ENCODE assay signal across 18 cellular contexts in the genomic region with DNA sequence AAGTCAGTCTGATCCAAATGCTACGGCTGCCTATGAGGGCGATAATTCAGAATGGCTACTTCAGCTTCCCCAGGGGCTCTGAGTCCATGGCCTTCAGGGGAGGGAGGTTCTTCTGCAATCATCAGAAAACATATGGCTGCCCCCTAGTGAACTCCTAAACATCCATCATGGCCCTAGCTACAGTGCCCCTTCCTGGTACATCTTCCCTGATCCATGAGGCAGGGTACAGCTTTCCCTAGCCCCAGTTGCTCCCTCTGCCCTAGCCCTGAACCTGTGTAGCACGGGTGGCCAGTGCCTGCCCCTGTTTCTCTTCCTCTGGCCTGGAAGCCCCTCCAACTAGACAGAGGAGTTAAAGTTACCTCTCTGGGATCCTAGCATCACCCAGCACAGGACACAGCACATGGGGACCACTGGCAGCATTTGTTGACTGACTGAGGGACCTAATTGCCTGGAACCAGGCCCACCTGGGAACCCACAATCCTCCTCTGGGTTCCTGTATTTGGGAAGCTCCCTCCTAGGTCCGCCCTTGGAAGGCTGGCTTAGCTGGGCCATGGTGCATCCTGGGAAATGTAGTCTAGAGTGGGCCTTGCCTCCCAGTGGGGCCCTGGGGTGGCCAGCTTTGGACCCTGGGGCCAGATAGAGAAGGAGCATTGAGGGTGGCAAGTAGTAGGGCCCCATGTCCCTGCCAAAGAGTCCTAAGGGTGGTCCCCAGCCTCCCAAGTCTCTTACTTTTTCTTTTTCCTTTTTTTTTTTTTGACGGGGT. TPM values are rescaled to one million over a fixed set of nuclear protein-coding genes. Genes with fewer than 3 reads are reported as not detected.
DNase-seq lines count a peak whose midpoint lies in the region; ATAC-seq, FAIRE-seq and TF ChIP-seq lines count a peak whose summit lies in the region.
"Had no signal": no experiment of that assay in that cellular context is flagged by ENCODE, and none has a peak within 500 bp of the region (broad histone marks: within the 10 kb centered on the region; RNA-seq: fewer than 3 reads in every experiment).

No MANE protein-coding gene starts in this region.

- no peak overlapping the region for H3K9ac ChIP-seq in endodermal cell (ENCODE audit: extremely low read depth, low read length, poor library complexity, severe bottlenecking)

- peak overlapping the region; percentile 25 for H3K27ac Mint-ChIP-seq in activated CD4-positive, alpha-beta T cell treated with anti-CD3 and anti-CD28 coated beads for 36 hours
- peak overlapping the region; percentile 4 for H3K27ac Mint-ChIP-seq in endodermal cell
- H3K27ac Mint-ChIP-seq in immature natural killer cell, result no peak overlapping the region

- H3K27me3 ChIP-seq in endodermal cell (ENCODE audit: control insufficient read depth, insufficient read depth, low read length, poor library complexity, severe bottlenecking), result peaks cover 19% of the 10 kb centered on the region
- H3K27me3 ChIP-seq in MG63, result no peaks in the 10 kb centered on the region; the same call in 1 of the 2 replicates

- intact Hi-C loops in activated CD4-positive, alpha-beta T cell treated with anti-CD3 and anti-CD28 coated beads for 36 hours (cut with DNase I, micrococcal nuclease), result loop anchor here (2.0 to 5.0 kb wide), 2 partner anchors 60 to 215 kb away; a partner anchor contains a TSS

- no peak overlapping the region for H3K27ac ChIP-seq in endodermal cell (ENCODE audit: low read depth, low read length)
- H3K27ac ChIP-seq: body of pancreas had no signal

- no peak for ATAC-seq in activated CD4-positive, alpha-beta T cell treated with anti-CD3 and anti-CD28 coated beads for 36 hours
- ATAC-seq: body of pancreas had no signal

- WGBS in endodermal cell (ENCODE audit: insufficient coverage in 1 of 2, insufficient read length in 1 of 2), 2 experiments, result 88 to 97% methylated on average over 2 to 5 of the region's 5 CpGs

- H3K27me3 Mint-ChIP-seq in activated CD4-positive, alpha-beta T cell treated with anti-CD3 and anti-CD28 coated beads for 36 hours, result peaks cover 36% of the 10 kb centered on the region
- H3K27me3 Mint-ChIP-seq in endodermal cell (ENCODE audit: insufficient read depth), result peaks cover 20% of the 10 kb centered on the region
- H3K27me3 Mint-ChIP-seq in immature natural killer cell (ENCODE audit: low read depth in 3 of 3), result peaks cover 7 to 16% (median 13%) of the 10 kb centered on the region in 3 donors

- no peak for DNase-seq in activated CD4-positive, alpha-beta T cell treated with anti-CD3 and anti-CD28 coated beads for 36 hours
- DNase-seq in activated CD4-positive, alpha-beta T cell treated with anti-CD3 and anti-CD28 coated beads for 48 hours, result no peak
- DNase-seq in NCI-H226 (peak; percentile 44), endodermal cell (peak; percentile 82), urothelium cell line (ENCODE audit: low spot score) (peak; percentile 50), immature natural killer cell (no peak), MG63 (no peak)
- no peak for DNase-seq in stimulated activated CD4-positive, alpha-beta T cell treated with anti-CD3 and anti-CD28 coated beads, Interleukin-2, amount 100 ng/mL, for 24 hours
- DNase-seq: body of pancreas; Caco-2; effector CD8-positive, alpha-beta T cell; NCI-H1105 treated with DMSO at 0.1 percent for 48 hours; NCI-H510A treated with DMSO at 0.1 percent for 48 hours; spleen had no signal

- no peaks in the 10 kb centered on the region for H3K9me3 ChIP-seq in endodermal cell (ENCODE audit: control insufficient read depth, low read length)
- no peaks in the 10 kb centered on the region for H3K9me3 ChIP-seq in MG63
- H3K9me3 ChIP-seq: body of pancreas, Caco-2, spleen had no signal

- peaks cover 12% of the 10 kb centered on the region for H3K4me1 Mint-ChIP-seq in activated CD4-positive, alpha-beta T cell treated with anti-CD3 and anti-CD28 coated beads for 36 hours
- peaks cover 12% of the 10 kb centered on the region for H3K4me1 Mint-ChIP-seq in endodermal cell
- H3K4me1 Mint-ChIP-seq in immature natural killer cell, result peaks cover 4 to 7% of the 10 kb centered on the region in 2 donors

- TF ChIP-seq CTCF in endodermal cell (conservative IDR thresholded peaks at IDR 0.05), result no peak

- H3K36me3 ChIP-seq in endodermal cell (ENCODE audit: control insufficient read depth, insufficient read depth, low read length), result no peaks in the 10 kb centered on the region
- H3K36me3 ChIP-seq in MG63, result no peaks in the 10 kb centered on the region
- H3K36me3 ChIP-seq: spleen had no signal

- peaks cover 6% of the 10 kb centered on the region for H3K4me1 ChIP-seq in endodermal cell (ENCODE audit: control insufficient read depth, insufficient read depth, low read length)

- no peak overlapping the region for H3K4me3 Mint-ChIP-seq in activated CD4-positive, alpha-beta T cell treated with anti-CD3 and anti-CD28 coated beads for 36 hours
- H3K4me3 Mint-ChIP-seq in endodermal cell (no peak overlapping the region), immature natural killer cell (no peak overlapping the region)

- POLR2A ChIA-PET in activated CD4-positive, alpha-beta T cell treated with anti-CD3 and anti-CD28 coated beads for 36 hours (lab: Charles Lee), result no interaction called here

- no peak for FAIRE-seq in urothelium cell line (lab: Jason Lieb, UNC)
- FAIRE-seq: keratinocyte had no signal

- no peaks in the 10 kb centered on the region for H3K36me3 Mint-ChIP-seq in activated CD4-positive, alpha-beta T cell treated with anti-CD3 and anti-CD28 coated beads for 36 hours (ENCODE audit: low read depth)
- no peaks in the 10 kb centered on the region for H3K36me3 Mint-ChIP-seq in endodermal cell (ENCODE audit: low read depth)
- no peaks in the 10 kb centered on the region for H3K36me3 Mint-ChIP-seq in immature natural killer cell

- no peaks in the 10 kb centered on the region for H3K9me3 Mint-ChIP-seq in activated CD4-positive, alpha-beta T cell treated with anti-CD3 and anti-CD28 coated beads for 36 hours (ENCODE audit: low read depth)
- H3K9me3 Mint-ChIP-seq in endodermal cell, result no peaks in the 10 kb centered on the region
- no peaks in the 10 kb centered on the region for H3K9me3 Mint-ChIP-seq in immature natural killer cell

- H3K4me3 ChIP-seq in endodermal cell (ENCODE audit: low read length), result no peak overlapping the region
- no peak overlapping the region for H3K4me3 ChIP-seq in MG63
- H3K4me3 ChIP-seq: body of pancreas, spleen had no signal

- CTCF ChIA-PET in activated CD4-positive, alpha-beta T cell treated with anti-CD3 and anti-CD28 coated beads for 36 hours (lab: Charles Lee), result interaction anchor here (0.6 to 2.6 kb wide), 10 partner anchors 9 to 100 kb away, joined by 3 to 18 read pairs (median 4); no protein-coding TSS in a partner anchor

RNA-seq across cellular contexts. Expression of a gene that starts 17.7 kb away (rescaled TPM):
- total RNA-seq in activated CD4-positive, alpha-beta T cell treated with anti-CD3 and anti-CD28 coated beads for 36 hours, result not detected
- 10 to 100 TPM; 28.9 to 67.8 TPM for total RNA-seq in endodermal cell
- 26.9 TPM for polyA plus RNA-seq in endodermal cell (2013, experiment 1 of 2)
- polyA plus RNA-seq in endodermal cell (2013, experiment 2 of 2), result 24.3 TPM
- polyA plus RNA-seq in immature natural killer cell, result not detected
- total RNA-seq in MG63 (2014; rRNA removed; shearing (Covaris generic); ENCODE audit: low replicate concordance), result 4.5 and 5.7 TPM in 2 replicates
- total RNA-seq: activated CD8-positive, alpha-beta memory T cell treated with anti-CD3 and anti-CD28 coated beads for 36 hours had no signal

RNA-seq across cellular contexts. Expression of a gene that starts 37.4 kb away (rescaled TPM):
- total RNA-seq in activated CD4-positive, alpha-beta T cell treated with anti-CD3 and anti-CD28 coated beads for 36 hours, result under 1 TPM; 0.35 to 0.57 TPM
- 1 to 10 TPM in 1 of 2 donors, under 1 TPM in 1; 0.86 to 1.4 TPM for total RNA-seq in endodermal cell
- 0.21 TPM for polyA plus RNA-seq in endodermal cell (2013, experiment 1 of 2)
- 0.75 TPM for polyA plus RNA-seq in endodermal cell (2013, experiment 2 of 2)
- not detected for polyA plus RNA-seq in immature natural killer cell
- not detected in 2 replicates for total RNA-seq in MG63 (2014; rRNA removed; shearing (Covaris generic); ENCODE audit: low replicate concordance)
- total RNA-seq: HT1080 had no signal

RNA-seq across cellular contexts. Expression of a gene that starts 42.2 kb away (rescaled TPM):
- not detected for total RNA-seq in activated CD4-positive, alpha-beta T cell treated with anti-CD3 and anti-CD28 coated beads for 36 hours
- 1 to 10 TPM; 3.7 to 3.9 TPM for total RNA-seq in endodermal cell
- 2.4 TPM for polyA plus RNA-seq in endodermal cell (2013, experiment 1 of 2)
- polyA plus RNA-seq in endodermal cell (2013, experiment 2 of 2), result 2.2 TPM
- not detected for polyA plus RNA-seq in immature natural killer cell
- total RNA-seq in MG63 (2014; rRNA removed; shearing (Covaris generic); ENCODE audit: low replicate concordance), result not detected in 2 replicates
- total RNA-seq: activated CD8-positive, alpha-beta memory T cell treated with anti-CD3 and anti-CD28 coated beads for 36 hours; HT1080 had no signal
- polyA plus RNA-seq: AG04450, keratinocyte had no signal

RNA-seq across cellular contexts. Expression of a gene that starts 58.9 kb away (rescaled TPM):
- not detected for total RNA-seq in activated CD4-positive, alpha-beta T cell treated with anti-CD3 and anti-CD28 coated beads for 36 hours
- total RNA-seq in endodermal cell, result under 1 TPM; 0.33 to 0.66 TPM
- 0.18 TPM for polyA plus RNA-seq in endodermal cell (2013, experiment 1 of 2)
- 0.12 TPM for polyA plus RNA-seq in endodermal cell (2013, experiment 2 of 2)
- under 1 TPM in 2 of 3 donors, not detected in 1; 0.03 to 0.20 TPM for polyA plus RNA-seq in immature natural killer cell
- total RNA-seq in MG63 (2014; rRNA removed; shearing (Covaris generic); ENCODE audit: low replicate concordance), result not detected in 2 replicates
- total RNA-seq: activated CD8-positive, alpha-beta memory T cell treated with anti-CD3 and anti-CD28 coated beads for 36 hours had no signal
- polyA plus RNA-seq: keratinocyte had no signal

Comparison
In these comparisons a context has a peak if more than half of its experiments do, and no peak if none do; other contexts are left out.
1. DNase-seq: peak in NCI-H226 (single experiment), endodermal cell (single experiment) and urothelium cell line (single experiment); none in activated CD4-positive, alpha-beta T cell treated with anti-CD3 and anti-CD28 coated beads for 36 hours (single experiment), activated CD4-positive, alpha-beta T cell treated with anti-CD3 and anti-CD28 coated beads for 48 hours (single experiment), immature natural killer cell (0 of 3), MG63 (single experiment) and stimulated activated CD4-positive, alpha-beta T cell treated with anti-CD3 and anti-CD28 coated beads, Interleukin-2, amount 100 ng/mL, for 24 hours (0 of 2).
2. H3K27ac Mint-ChIP-seq: peak in activated CD4-positive, alpha-beta T cell treated with anti-CD3 and anti-CD28 coated beads for 36 hours (single experiment) and endodermal cell (single experiment); none in immature natural killer cell (0 of 6).